In the genomic region with DNA sequence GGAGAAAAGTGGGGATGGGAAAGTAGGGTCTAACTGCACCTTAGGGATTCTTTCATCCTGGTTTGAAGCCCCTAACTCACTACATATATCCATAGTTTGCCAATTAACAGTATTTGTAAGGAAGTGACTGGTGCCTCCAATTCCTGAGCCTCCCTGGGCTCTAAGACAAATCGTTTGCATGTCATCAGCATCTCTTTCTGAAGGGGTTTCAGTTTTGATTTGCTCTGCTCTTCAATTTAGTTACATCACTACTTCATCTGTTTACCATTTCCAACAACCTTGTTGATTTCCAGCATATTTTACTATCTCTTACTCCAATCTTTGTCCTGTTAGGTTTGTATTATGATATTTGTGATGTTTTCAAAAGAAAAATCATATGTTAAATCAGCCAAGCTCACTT, we compare ENCODE assay signal across 34 cellular contexts.
"Had no signal": no experiment of that assay in that cellular context is flagged by ENCODE, and none has a peak within 500 bp of the region (broad histone marks: within the 10 kb centered on the region; RNA-seq: fewer than 3 reads in every experiment).

No MANE protein-coding gene starts in this region.

- H3K4me1 ChIP-seq: esophagus muscularis mucosa, foreskin keratinocyte, heart left ventricle had no signal

- H3K27me3 ChIP-seq: brain microvascular endothelial cell, esophagus muscularis mucosa, foreskin keratinocyte, gastrocnemius medialis, heart left ventricle had no signal

- H3K9me3 Mint-ChIP-seq: activated B cell treated with CpG ODN at 0.5 μM for 24 hours; activated CD8-positive, alpha-beta T cell treated with anti-CD3 and anti-CD28 coated beads for 36 hours; activated T-cell treated with anti-CD3 and anti-CD28 coated beads, Interleukin-2, amount 50 U/mL, for 4 hours; activated T-helper 17 cell treated with anti-CD3 and anti-CD28 coated beads, Interleukin-2, amount 50 U/mL, for 72 hours; effector memory CD8-positive, alpha-beta T cell; T-helper 2 cell treated with Interferon-gamma antibody and Interleukin-4, amounts not matched to agents 5 μg/mL and 100 μg/mL, for 36 hours had no signal

- H3K36me3 ChIP-seq: brain microvascular endothelial cell, esophagus muscularis mucosa, gastrocnemius medialis, heart left ventricle, WERI-Rb-1 had no signal

- H3K4me3 ChIP-seq: esophagus muscularis mucosa, gastrocnemius medialis, heart left ventricle had no signal

- H3K9me3 ChIP-seq: esophagus muscularis mucosa, gastrocnemius medialis, heart left ventricle had no signal

- H3K36me3 Mint-ChIP-seq: activated naive CD8-positive, alpha-beta T cell had no signal

- H3K4me3 Mint-ChIP-seq: activated B cell treated with CpG ODN at 0.5 μM for 24 hours; activated CD8-positive, alpha-beta T cell treated with anti-CD3 and anti-CD28 coated beads for 36 hours; activated naive CD8-positive, alpha-beta T cell; activated T-cell treated with anti-CD3 and anti-CD28 coated beads, Interleukin-2, amount 50 U/mL, for 4 hours; activated T-helper 17 cell treated with anti-CD3 and anti-CD28 coated beads, Interleukin-2, amount 50 U/mL, for 72 hours; effector memory CD8-positive, alpha-beta T cell; T-helper 17 cell; T-helper 2 cell treated with Interferon-gamma antibody and Interleukin-4, amounts not matched to agents 5 μg/mL and 100 μg/mL, for 36 hours had no signal

- H3K27me3 Mint-ChIP-seq: activated B cell treated with CpG ODN at 0.5 μM for 24 hours; activated CD8-positive, alpha-beta T cell treated with anti-CD3 and anti-CD28 coated beads for 36 hours; activated naive CD8-positive, alpha-beta T cell; activated T-helper 17 cell treated with anti-CD3 and anti-CD28 coated beads, Interleukin-2, amount 50 U/mL, for 72 hours had no signal

- H3K4me1 Mint-ChIP-seq: activated B cell treated with CpG ODN at 0.5 μM for 24 hours; activated T-helper 17 cell treated with anti-CD3 and anti-CD28 coated beads, Interleukin-2, amount 50 U/mL, for 72 hours had no signal

- H3K27ac Mint-ChIP-seq: activated B cell treated with CpG ODN at 0.5 μM for 24 hours; activated CD8-positive, alpha-beta T cell treated with anti-CD3 and anti-CD28 coated beads for 36 hours; activated naive CD8-positive, alpha-beta T cell; activated T-helper 17 cell treated with anti-CD3 and anti-CD28 coated beads, Interleukin-2, amount 50 U/mL, for 72 hours; effector memory CD8-positive, alpha-beta T cell; T-helper 17 cell; T-helper 2 cell treated with Interferon-gamma antibody and Interleukin-4, amounts not matched to agents 5 μg/mL and 100 μg/mL, for 36 hours had no signal

- FAIRE-seq: astrocyte, colon had no signal

- DNase-seq: activated B cell treated with CpG ODN at 0.5 μM for 24 hours; activated CD4-positive, alpha-beta T cell treated with anti-CD3 and anti-CD28 coated beads for 48 hours; activated CD4-positive, alpha-beta T cell treated with anti-CD3 and anti-CD28 coated beads, Interleukin-2, amount 50 U/mL, for 1 hour; activated CD4-positive, alpha-beta T cell treated with anti-CD3 and anti-CD28 coated beads, Interleukin-2, amount 50 U/mL, for 48 hours; activated CD8-positive, alpha-beta memory T cell treated with anti-CD3 and anti-CD28 coated beads for 24 hours; activated CD8-positive, alpha-beta T cell treated with anti-CD3 and anti-CD28 coated beads for 36 hours; activated effector memory CD4-positive, alpha-beta T cell treated with Interleukin-2 at 50 U/mL for 16 hours; activated gamma-delta T cell treated with Interleukin-2 at 50 U/mL for 16 hours; activated naive CD4-positive, alpha-beta T cell treated with anti-CD3 and anti-CD28 coated beads, Interleukin-2, amount 50 U/mL, for 16 hours; activated naive CD4-positive, alpha-beta T cell treated with Interleukin-2 at 50 U/mL for 16 hours; activated T-cell treated with anti-CD3 and anti-CD28 coated beads, Interleukin-2, amount 50 U/mL, for 4 hours; amniotic stem cell; anterior cingulate cortex; brain microvascular endothelial cell; caudate nucleus; cortex of kidney; dermis blood vessel endothelial cell; effector CD4-positive, alpha-beta T cell; effector memory CD8-positive, alpha-beta T cell; erythroblast; foreskin keratinocyte; gastrocnemius medialis; glutamatergic neuron; heart left ventricle; T-helper 17 cell; T1000; WERI-Rb-1 had no signal

- ATAC-seq: activated CD4-positive, CD25-positive, alpha-beta regulatory T cell treated with anti-CD3 and anti-CD28 coated beads, Interleukin-2, amount 50 U/mL, for 24 hours; activated CD8-positive, alpha-beta T cell treated with anti-CD3 and anti-CD28 coated beads for 36 hours; activated T-cell treated with anti-CD3 and anti-CD28 coated beads, Interleukin-2, amount 50 U/mL, for 4 hours; activated T-helper 17 cell treated with anti-CD3 and anti-CD28 coated beads, Interleukin-2, amount 50 U/mL, for 72 hours; effector memory CD8-positive, alpha-beta T cell; foreskin keratinocyte; gastrocnemius medialis; heart left ventricle; T-helper 17 cell had no signal

- H3K27ac ChIP-seq: brain microvascular endothelial cell, esophagus muscularis mucosa, foreskin keratinocyte, gastrocnemius medialis, heart left ventricle, WERI-Rb-1 had no signal
